Comparison of ENCODE assay signal across 1 cellular context in the genomic region with DNA sequence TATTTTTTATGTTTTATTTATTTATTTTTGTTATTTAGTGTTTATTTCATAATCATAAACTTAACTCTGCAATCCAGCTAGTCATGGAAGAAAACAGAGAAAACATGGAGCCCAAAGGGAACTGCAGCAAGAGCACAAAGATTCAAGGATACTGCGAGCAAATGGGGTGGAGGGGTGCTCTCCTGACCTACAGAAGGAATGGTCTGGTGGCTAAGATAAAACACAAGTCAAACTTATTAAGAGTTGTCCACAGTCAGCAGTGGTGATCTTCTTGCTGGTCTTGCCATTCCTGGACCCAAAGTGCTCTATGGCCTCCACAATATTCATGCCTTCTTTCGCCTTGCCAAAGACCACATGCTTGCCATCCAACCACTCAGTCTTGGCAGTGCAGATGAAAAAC.
TF ChIP-seq lines count a peak whose summit lies in the region.

No MANE protein-coding gene starts in this region.

TF ChIP-seq in K562, 482 proteins besides CTCF, POLR2A, EP300 and RAD21:
- no peak for TF ChIP-seq MAZ (CRISPR knock-in tag; conservative IDR thresholded peaks at IDR 0.05 in 1 of 2, IDR thresholded peaks at IDR 0.05 in 1 of 2)
- TF ChIP-seq DPF2 (IDR thresholded peaks at IDR 0.05) = 0 out of 2 replicates have a peak, but pooled peaks have one; percentile 33
- no peak for TF ChIP-seq ILK (tag; IDR thresholded peaks at IDR 0.05; ENCODE audit: borderline replicate concordance, low read depth)
- no peak; the same call in 1 of the 2 replicates for TF ChIP-seq ARID1B (IDR thresholded peaks at IDR 0.05)
- no peak for TF ChIP-seq SMAD1 (IDR thresholded peaks at IDR 0.05; ENCODE audit: low read depth, low read length, partially characterized antibody)
- TF ChIP-seq BRF2 (IDR thresholded peaks at IDR 0.05; ENCODE audit: borderline replicate concordance, insufficient read depth, insufficient read length) = no peak
- no peak for TF ChIP-seq CTCFL (IDR thresholded peaks at IDR 0.05; ENCODE audit: borderline replicate concordance, insufficient read depth, low read depth, low read length, poor library complexity, severe bottlenecking)
- no peak for TF ChIP-seq ZKSCAN3 (CRISPR knock-in tag; IDR thresholded peaks at IDR 0.05)
- no peak for TF ChIP-seq GATA2 (CRISPR knock-in tag; IDR thresholded peaks at IDR 0.05)
- no peak for TF ChIP-seq WHSC1 (IDR thresholded peaks at IDR 0.05; ENCODE audit: low read length)
- TF ChIP-seq, protein P1, sequence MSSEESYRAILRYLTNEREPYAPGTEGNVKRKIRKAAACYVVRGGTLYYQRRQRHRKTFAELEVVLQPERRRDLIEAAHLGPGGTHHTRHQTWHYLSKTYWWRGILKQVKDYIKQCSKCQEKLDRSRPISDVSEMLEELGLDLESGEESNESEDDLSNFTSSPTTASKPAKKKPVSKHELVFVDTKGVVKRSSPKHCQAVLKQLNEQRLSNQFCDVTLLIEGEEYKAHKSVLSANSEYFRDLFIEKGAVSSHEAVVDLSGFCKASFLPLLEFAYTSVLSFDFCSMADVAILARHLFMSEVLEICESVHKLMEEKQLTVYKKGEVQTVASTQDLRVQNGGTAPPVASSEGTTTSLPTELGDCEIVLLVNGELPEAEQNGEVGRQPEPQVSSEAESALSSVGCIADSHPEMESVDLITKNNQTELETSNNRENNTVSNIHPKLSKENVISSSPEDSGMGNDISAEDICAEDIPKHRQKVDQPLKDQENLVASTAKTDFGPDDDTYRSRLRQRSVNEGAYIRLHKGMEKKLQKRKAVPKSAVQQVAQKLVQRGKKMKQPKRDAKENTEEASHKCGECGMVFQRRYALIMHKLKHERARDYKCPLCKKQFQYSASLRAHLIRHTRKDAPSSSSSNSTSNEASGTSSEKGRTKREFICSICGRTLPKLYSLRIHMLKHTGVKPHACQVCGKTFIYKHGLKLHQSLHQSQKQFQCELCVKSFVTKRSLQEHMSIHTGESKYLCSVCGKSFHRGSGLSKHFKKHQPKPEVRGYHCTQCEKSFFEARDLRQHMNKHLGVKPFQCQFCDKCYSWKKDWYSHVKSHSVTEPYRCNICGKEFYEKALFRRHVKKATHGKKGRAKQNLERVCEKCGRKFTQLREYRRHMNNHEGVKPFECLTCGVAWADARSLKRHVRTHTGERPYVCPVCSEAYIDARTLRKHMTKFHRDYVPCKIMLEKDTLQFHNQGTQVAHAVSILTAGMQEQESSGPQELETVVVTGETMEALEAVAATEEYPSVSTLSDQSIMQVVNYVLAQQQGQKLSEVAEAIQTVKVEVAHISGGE (CRISPR knock-in tag; IDR thresholded peaks at IDR 0.05) = no peak
- no peak for TF ChIP-seq BHLHE40 (IDR thresholded peaks at IDR 0.05; ENCODE audit: low read length)
- no peak for TF ChIP-seq FOXO4 (CRISPR knock-in tag; IDR thresholded peaks at IDR 0.05)
- TF ChIP-seq YY1 (IDR thresholded peaks at IDR 0.05; ENCODE audit: borderline replicate concordance in 1 of 3, control insufficient read depth in 1 of 3, extremely low read depth in 1 of 3, insufficient read depth in 3 of 3, insufficient read length in 1 of 3, insufficient replicate concordance in 2 of 3, low read depth in 1 of 3, low read length in 2 of 3) = peak in 1 of 3 experiments; percentile 49
- TF ChIP-seq, protein P2, sequence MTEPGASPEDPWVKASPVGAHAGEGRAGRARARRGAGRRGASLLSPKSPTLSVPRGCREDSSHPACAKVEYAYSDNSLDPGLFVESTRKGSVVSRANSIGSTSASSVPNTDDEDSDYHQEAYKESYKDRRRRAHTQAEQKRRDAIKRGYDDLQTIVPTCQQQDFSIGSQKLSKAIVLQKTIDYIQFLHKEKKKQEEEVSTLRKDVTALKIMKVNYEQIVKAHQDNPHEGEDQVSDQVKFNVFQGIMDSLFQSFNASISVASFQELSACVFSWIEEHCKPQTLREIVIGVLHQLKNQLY (CRISPR knock-in tag; conservative IDR thresholded peaks at IDR 0.05) = no peak
- TF ChIP-seq CBX1 (IDR thresholded peaks at IDR 0.05; ENCODE audit: low read depth) = no peak
- TF ChIP-seq, protein P3, sequence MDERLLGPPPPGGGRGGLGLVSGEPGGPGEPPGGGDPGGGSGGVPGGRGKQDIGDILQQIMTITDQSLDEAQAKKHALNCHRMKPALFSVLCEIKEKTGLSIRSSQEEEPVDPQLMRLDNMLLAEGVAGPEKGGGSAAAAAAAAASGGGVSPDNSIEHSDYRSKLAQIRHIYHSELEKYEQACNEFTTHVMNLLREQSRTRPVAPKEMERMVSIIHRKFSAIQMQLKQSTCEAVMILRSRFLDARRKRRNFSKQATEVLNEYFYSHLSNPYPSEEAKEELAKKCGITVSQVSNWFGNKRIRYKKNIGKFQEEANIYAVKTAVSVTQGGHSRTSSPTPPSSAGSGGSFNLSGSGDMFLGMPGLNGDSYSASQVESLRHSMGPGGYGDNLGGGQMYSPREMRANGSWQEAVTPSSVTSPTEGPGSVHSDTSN (CRISPR knock-in tag; IDR thresholded peaks at IDR 0.05; ENCODE audit: low read depth) = no peak
- TF ChIP-seq, protein P3 (tag; conservative IDR thresholded peaks at IDR 0.05; ENCODE audit: low read depth) = no peak
- no peak for TF ChIP-seq E2F8 (IDR thresholded peaks at IDR 0.05; ENCODE audit: low read depth, partially characterized antibody)
- TF ChIP-seq CBFA2T3 (IDR thresholded peaks at IDR 0.05) = peak; percentile 31
- TF ChIP-seq HLTF (IDR thresholded peaks at IDR 0.05) = no peak
- TF ChIP-seq ZZZ3 (IDR thresholded peaks at IDR 0.05) = no peak
- no peak for TF ChIP-seq NBN (IDR thresholded peaks at IDR 0.05; ENCODE audit: low read depth)
- TF ChIP-seq EP400 (IDR thresholded peaks at IDR 0.05) = no peak
- TF ChIP-seq RBM14 (IDR thresholded peaks at IDR 0.05; ENCODE audit: borderline replicate concordance, insufficient read depth, low read depth, low read length) = no peak
- peak; percentile 72; the same call in 1 of the 2 replicates for TF ChIP-seq EHMT2 (IDR thresholded peaks at IDR 0.05)
- no peak for TF ChIP-seq SIN3B (IDR thresholded peaks at IDR 0.05; ENCODE audit: low read depth)
- TF ChIP-seq ZNF644 (tag; IDR thresholded peaks at IDR 0.05; ENCODE audit: low read depth) = no peak
- no peak for TF ChIP-seq TGIF2 (CRISPR knock-in tag; IDR thresholded peaks at IDR 0.05)
- no peak for TF ChIP-seq ZNF780A (CRISPR knock-in tag; IDR thresholded peaks at IDR 0.05)
- no peak for TF ChIP-seq TCF3 (CRISPR knock-in tag; IDR thresholded peaks at IDR 0.05)
- TF ChIP-seq, protein P4, sequence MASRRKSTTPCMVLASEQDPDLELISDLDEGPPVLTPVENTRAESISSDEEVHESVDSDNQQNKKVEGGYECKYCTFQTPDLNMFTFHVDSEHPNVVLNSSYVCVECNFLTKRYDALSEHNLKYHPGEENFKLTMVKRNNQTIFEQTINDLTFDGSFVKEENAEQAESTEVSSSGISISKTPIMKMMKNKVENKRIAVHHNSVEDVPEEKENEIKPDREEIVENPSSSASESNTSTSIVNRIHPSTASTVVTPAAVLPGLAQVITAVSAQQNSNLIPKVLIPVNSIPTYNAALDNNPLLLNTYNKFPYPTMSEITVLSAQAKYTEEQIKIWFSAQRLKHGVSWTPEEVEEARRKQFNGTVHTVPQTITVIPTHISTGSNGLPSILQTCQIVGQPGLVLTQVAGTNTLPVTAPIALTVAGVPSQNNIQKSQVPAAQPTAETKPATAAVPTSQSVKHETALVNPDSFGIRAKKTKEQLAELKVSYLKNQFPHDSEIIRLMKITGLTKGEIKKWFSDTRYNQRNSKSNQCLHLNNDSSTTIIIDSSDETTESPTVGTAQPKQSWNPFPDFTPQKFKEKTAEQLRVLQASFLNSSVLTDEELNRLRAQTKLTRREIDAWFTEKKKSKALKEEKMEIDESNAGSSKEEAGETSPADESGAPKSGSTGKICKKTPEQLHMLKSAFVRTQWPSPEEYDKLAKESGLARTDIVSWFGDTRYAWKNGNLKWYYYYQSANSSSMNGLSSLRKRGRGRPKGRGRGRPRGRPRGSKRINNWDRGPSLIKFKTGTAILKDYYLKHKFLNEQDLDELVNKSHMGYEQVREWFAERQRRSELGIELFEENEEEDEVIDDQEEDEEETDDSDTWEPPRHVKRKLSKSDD (conservative IDR thresholded peaks at IDR 0.05; ENCODE audit: low read length) = no peak
- no peak for TF ChIP-seq ATF7 (IDR thresholded peaks at IDR 0.05)
- no peak for TF ChIP-seq HSF4 (CRISPR knock-in tag; IDR thresholded peaks at IDR 0.05; ENCODE audit: borderline replicate concordance)
- no peak for TF ChIP-seq CCNT2 (IDR thresholded peaks at IDR 0.05; ENCODE audit: borderline replicate concordance, extremely low read depth, insufficient read length, low read depth, low read length)
- TF ChIP-seq HMG20A (CRISPR knock-in tag; conservative IDR thresholded peaks at IDR 0.05) = no peak
TF ChIP-seq in K562: peak in this region for 4.
